23 cellular contexts compared by ENCODE assay signal in genomic region chr13:102203718-102204117, GRCh38.
DNase-seq lines count a peak whose midpoint lies in the region; ATAC-seq, FAIRE-seq and TF ChIP-seq lines count a peak whose summit lies in the region.
"Had no signal": no experiment of that assay in that cellular context is flagged by ENCODE, and none has a peak within 500 bp of the region (broad histone marks: within the 10 kb centered on the region; RNA-seq: fewer than 3 reads in every experiment).

No MANE protein-coding gene starts in this region.

- H3K27ac ChIP-seq in heart left ventricle (no peak overlapping the region), testis (no peak overlapping the region)

- no peaks in the 10 kb centered on the region for H3K4me1 ChIP-seq in heart left ventricle
- H3K4me1 ChIP-seq in testis = no peaks in the 10 kb centered on the region
- H3K4me1 ChIP-seq: Caco-2 had no signal

- H3K9me3 ChIP-seq in heart left ventricle (no peaks in the 10 kb centered on the region), testis (no peaks in the 10 kb centered on the region)
- H3K9me3 ChIP-seq: BE2C, Caco-2 had no signal

- no peak overlapping the region for H3K4me3 ChIP-seq in heart left ventricle
- H3K4me3 ChIP-seq in testis = no peak overlapping the region
- H3K4me3 ChIP-seq: GM23338 had no signal

- H3K36me3 ChIP-seq in heart left ventricle = no peaks in the 10 kb centered on the region
- no peaks in the 10 kb centered on the region for H3K36me3 ChIP-seq in testis (ENCODE audit: low read depth, missing control alignments)
- H3K36me3 ChIP-seq: BE2C had no signal

- no peak for ATAC-seq in SK-N-SH treated with all-trans-retinoic acid at 6 μM for 48 hours
- no peak for ATAC-seq in heart left ventricle
- ATAC-seq in GM18873 (IDR thresholded peaks at IDR 0.05; ENCODE audit: low FRiP score, unreplicated experiment) = no peak
- ATAC-seq: GM23338, HepG2 had no signal

- intact Hi-C loops in heart left ventricle (cut with DNase I) (no loop called here), testis (cut with DNase I; ENCODE audit: low total_unique reads) (no loop called here)

- TF ChIP-seq POLR2A in heart left ventricle (IDR thresholded peaks at IDR 0.05) = no peak
- TF ChIP-seq POLR2A in testis (IDR thresholded peaks at IDR 0.05) = no peak

- peak; percentile 17 for DNase-seq in COR-L47 (lab: John Stamatoyannopoulos, UW)
- DNase-seq in D721Med (ENCODE audit: insufficient read length, low spot score) = no peak
- peak; percentile 71 for DNase-seq in NCI-H82 (lab: John Stamatoyannopoulos, UW)
- DNase-seq in heart left ventricle = no peak
- DNase-seq in testis = no peak
- DNase-seq: ACHN; BE2C; C1 segment of cervical spinal cord; Caco-2; CD4-positive, CD25-positive, alpha-beta regulatory T cell; CD8-positive, alpha-beta memory T cell; DMS153; DMS79; GDM1; HCEC 1CT had no signal

- no peak for TF ChIP-seq CTCF in D721Med (IDR thresholded peaks at IDR 0.05; ENCODE audit: insufficient read depth, missing control alignments)
- TF ChIP-seq CTCF in heart left ventricle (IDR thresholded peaks at IDR 0.05) = no peak
- TF ChIP-seq CTCF in testis (IDR thresholded peaks at IDR 0.05) = no peak

- peak; percentile 6 for FAIRE-seq in D721Med (lab: Jason Lieb, UNC)
- FAIRE-seq: A204.1, GM12892, GM18507, H54, HepG2 had no signal

- no peaks in the 10 kb centered on the region for H3K27me3 ChIP-seq in heart left ventricle
- no peaks in the 10 kb centered on the region for H3K27me3 ChIP-seq in testis
- H3K27me3 ChIP-seq: BE2C had no signal

TF ChIP-seq in SK-N-SH treated with all-trans-retinoic acid at 6 μM for 48 hours, 23 proteins besides CTCF, POLR2A, EP300 and RAD21:
- no peak for TF ChIP-seq CSDC2 (CRISPR knock-in tag; IDR thresholded peaks at IDR 0.05)
- TF ChIP-seq TSHZ2 (CRISPR knock-in tag; IDR thresholded peaks at IDR 0.05) = peak; percentile 42; the same call in 1 of the 2 replicates
- no peak for TF ChIP-seq BACH2 (CRISPR knock-in tag; IDR thresholded peaks at IDR 0.05; ENCODE audit: borderline replicate concordance)
- TF ChIP-seq TCF4 (CRISPR knock-in tag; IDR thresholded peaks at IDR 0.05; ENCODE audit: borderline replicate concordance) = peak; percentile 80

Comparison
In these comparisons a context has a peak if more than half of its experiments do, and no peak if none do; other contexts are left out.
1. DNase-seq: peak in COR-L47 (single experiment) and NCI-H82 (single experiment); none in D721Med (single experiment), heart left ventricle (0 of 5) and testis (single experiment).